ENCODE assay signal across 8 cellular contexts in the genomic region with DNA sequence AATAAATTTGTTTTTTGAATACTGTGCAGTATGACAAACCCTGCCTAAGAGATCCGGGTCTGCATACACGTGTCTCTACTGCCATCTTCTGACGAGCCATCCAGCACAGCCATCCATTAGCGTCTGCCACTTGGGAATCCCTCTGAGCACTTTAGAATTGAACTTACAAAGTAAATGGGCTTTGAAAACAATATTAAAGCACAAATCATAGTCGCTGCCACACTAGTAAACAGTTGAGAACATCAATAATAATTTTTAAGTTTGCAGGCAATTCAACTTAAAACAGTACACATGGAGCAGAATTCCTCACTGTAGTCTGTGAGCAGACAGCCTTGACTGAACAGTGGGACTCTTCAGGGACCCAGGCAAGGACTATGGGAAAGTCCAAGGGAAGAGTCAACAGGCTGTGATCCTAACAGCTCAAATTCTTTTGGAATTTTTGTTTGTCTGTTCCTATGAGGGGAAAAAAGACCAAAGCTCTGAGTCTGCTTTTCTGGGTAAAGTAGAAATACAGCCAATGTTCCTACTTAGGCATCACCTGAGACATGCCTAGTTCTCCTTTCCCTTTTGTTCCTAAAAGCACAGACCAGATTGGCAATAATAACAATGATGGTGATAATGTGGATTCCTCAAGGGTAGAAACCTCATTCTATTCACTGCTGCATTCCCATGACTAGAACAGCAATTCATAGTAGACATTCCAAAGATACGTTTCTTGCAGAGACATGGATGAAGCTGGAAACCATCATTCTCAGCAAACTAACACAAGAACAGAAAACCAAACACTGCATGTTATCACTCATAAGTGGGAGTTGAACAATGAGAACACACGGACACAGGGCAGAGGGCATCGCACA.
DNase-seq lines count a peak whose midpoint lies in the region; ATAC-seq, FAIRE-seq and TF ChIP-seq lines count a peak whose summit lies in the region.

No MANE protein-coding gene starts in this region.

- H3K27me3 ChIP-seq in brain microvascular endothelial cell (replicated peaks): no peaks in the 10 kb centered on the region

- no peak overlapping the region for H3K4me3 ChIP-seq in brain microvascular endothelial cell (ENCODE audit: low read depth, low read length)

- FAIRE-seq in islet of Langerhans (lab: Jason Lieb, UNC): peak; percentile 13

- H3K27ac ChIP-seq in brain microvascular endothelial cell: peak overlapping the region; percentile 80

- DNase-seq in AG08395 (ENCODE audit: low spot score): peak; percentile 70
- peak; percentile 35 for DNase-seq in NCI-H1436 treated with DMSO at 0.1 percent for 48 hours (lab: John Stamatoyannopoulos, UW)
- peak; percentile 30 for DNase-seq in T-helper 9 cell
- DNase-seq in brain microvascular endothelial cell: peak; percentile 88
- DNase-seq in stimulated activated CD4-positive, alpha-beta T cell treated with anti-CD3 and anti-CD28 coated beads, Interleukin-15, amount 100 ng/mL, for 48 hours (ENCODE audit: low read depth in 2 of 2): peak; percentile 22 to 45

- H3K36me3 ChIP-seq in brain microvascular endothelial cell (replicated peaks): no peaks in the 10 kb centered on the region

- TF ChIP-seq CTCF in brain microvascular endothelial cell (IDR thresholded peaks at IDR 0.05; ENCODE audit: low read depth, low read length, missing control alignments): peak; percentile 91

- ATAC-seq in GM18508 (IDR thresholded peaks at IDR 0.05; ENCODE audit: insufficient read depth, unreplicated experiment) (peak; percentile 59), HG02885 (IDR thresholded peaks at IDR 0.05; ENCODE audit: poor library complexity, unreplicated experiment) (peak; percentile 66)

- in situ Hi-C loops in brain microvascular endothelial cell (cut with HindIII; ENCODE audit: low pct_ligation_motif_present, low sequenced_read_pairs): loop anchor here (25.0 kb wide), 2 partner anchors 133 to 483 kb away; a partner anchor contains a TSS

Comparison
In these comparisons a context has a peak if more than half of its experiments do, and no peak if none do; other contexts are left out.
1. DNase-seq: peak in every context shown above with its lines; median percentile 88 in brain microvascular endothelial cell; 70 in AG08395; 35 in NCI-H1436 treated with DMSO at 0.1 percent for 48 hours; 34 in stimulated activated CD4-positive, alpha-beta T cell treated with anti-CD3 and anti-CD28 coated beads, Interleukin-15, amount 100 ng/mL, for 48 hours; 30 in T-helper 9 cell.